Comparison of ENCODE assay signal across 23 cellular contexts in the genomic region with DNA sequence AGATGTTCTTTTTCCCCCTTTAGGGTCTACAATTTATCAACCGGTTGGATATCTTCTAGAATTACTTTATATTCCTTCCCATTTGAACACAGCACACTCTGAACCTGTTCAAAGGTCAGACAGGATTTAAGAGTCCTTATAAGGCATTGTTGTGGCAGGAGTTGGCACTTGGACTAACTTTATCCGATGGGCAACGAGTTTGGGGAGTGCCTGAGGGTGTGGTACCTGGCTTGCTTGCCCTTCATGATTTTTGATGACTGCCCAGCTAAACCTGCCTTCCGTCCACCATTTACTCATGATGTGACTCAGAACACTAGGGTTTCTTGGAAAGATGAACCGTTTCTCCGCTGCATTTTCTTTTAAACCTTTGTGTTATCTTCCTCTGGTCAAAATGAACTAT.
DNase-seq lines count a peak whose midpoint lies in the region; ATAC-seq, FAIRE-seq and TF ChIP-seq lines count a peak whose summit lies in the region.
"Had no signal": no experiment of that assay in that cellular context is flagged by ENCODE, and none has a peak within 500 bp of the region (broad histone marks: within the 10 kb centered on the region; RNA-seq: fewer than 3 reads in every experiment).

No MANE protein-coding gene starts in this region.

- peak; percentile 36 for ATAC-seq in Right ventricle myocardium superior (ENCODE audit: poor library complexity)
- ATAC-seq in heart right ventricle = no peak
- ATAC-seq in HG03378 (IDR thresholded peaks at IDR 0.05; ENCODE audit: unreplicated experiment) = no peak
- ATAC-seq: activated T-cell treated with anti-CD3 and anti-CD28 coated beads, Interleukin-2, amount 50 U/mL, for 72 hours; left lobe of liver had no signal

- H4K20me1 ChIP-seq in keratinocyte (ENCODE audit: control insufficient read depth, extremely low read depth, insufficient read depth, low read length) = no peaks in the 10 kb centered on the region

- no peak overlapping the region for H3K9ac ChIP-seq in keratinocyte (ENCODE audit: control insufficient read depth, extremely low read depth, insufficient read depth, low read length)
- H3K9ac ChIP-seq: parathyroid adenoma had no signal

- no peak overlapping the region for H2AFZ ChIP-seq in keratinocyte (ENCODE audit: control insufficient read depth, low read length)
- H2AFZ ChIP-seq: parathyroid adenoma had no signal

- FAIRE-seq in keratinocyte (lab: Jason Lieb, UNC) = peak; percentile 53

- no peaks in the 10 kb centered on the region for H3K79me2 ChIP-seq in keratinocyte (ENCODE audit: control insufficient read depth, insufficient read depth, low read length)
- H3K79me2 ChIP-seq: parathyroid adenoma had no signal

- intact Hi-C loops in Right ventricle myocardium superior (cut with DNase I) (no loop called here), heart right ventricle (cut with DNase I) (loop anchor here in 1 of 10 donors (2.0 kb wide), 1 partner anchor 28 kb away; no protein-coding TSS in a partner anchor), tibial artery (cut with DNase I; ENCODE audit: low total_unique reads) (loop anchor here (10.0 kb wide), 1 partner anchor 60 kb away; no protein-coding TSS in a partner anchor)

- H3K27ac ChIP-seq in heart right ventricle (no peak overlapping the region), keratinocyte (ENCODE audit: control insufficient read depth, insufficient read depth, low read length) (no peak overlapping the region), tibial artery (peak overlapping the region; percentile 27 to 59), brain microvascular endothelial cell (no peak overlapping the region)
- H3K27ac ChIP-seq: 22Rv1, adrenal gland, dorsolateral prefrontal cortex, parathyroid adenoma, upper lobe of left lung, VCaP had no signal

- DNase-seq in Right ventricle myocardium superior = no peak
- no peak for DNase-seq in heart right ventricle
- DNase-seq in astrocyte of the hippocampus (ENCODE audit: low read depth, low spot score) = peak; percentile 14
- no peak for DNase-seq in keratinocyte (ENCODE audit: low read depth, low spot score)
- peak in 1 of 2 donors; percentile 75 for DNase-seq in tibial artery
- DNase-seq in cerebellar cortex (ENCODE audit: low spot score) = no peak
- no peak for DNase-seq in brain microvascular endothelial cell
- DNase-seq: activated CD4-positive, alpha-beta T cell treated with anti-CD3 and anti-CD28 coated beads, Interleukin-2, amount 10 ng/mL, durations not matched to agents 24 days and 14 days; activated naive CD4-positive, alpha-beta T cell treated with Interleukin-2 at 50 U/mL for 16 hours; activated T-cell treated with anti-CD3 and anti-CD28 coated beads, Interleukin-2, amount 50 U/mL, for 72 hours; adrenal gland; caudate nucleus; CD4-positive, alpha-beta T cell; dorsolateral prefrontal cortex; NCI-H146; NCI-H524 treated with DMSO at 0.1 percent for 48 hours; T-helper 2 cell; upper lobe of left lung had no signal

- dilution Hi-C loops in keratinocyte (cut with MboI; ENCODE audit: extremely low pct_ligation_motif_present, low sequenced_read_pairs) = no loop called here

- H3K9me3 ChIP-seq in heart right ventricle (no peaks in the 10 kb centered on the region), keratinocyte (ENCODE audit: control insufficient read depth, low read depth, low read length) (no peaks in the 10 kb centered on the region), tibial artery (no peaks in the 10 kb centered on the region)
- H3K9me3 ChIP-seq: adrenal gland, upper lobe of left lung had no signal

- H3K4me1 ChIP-seq in heart right ventricle = peaks cover 0 to 7% (median 0%) of the 10 kb centered on the region in 9 donors
- H3K4me1 ChIP-seq in keratinocyte (ENCODE audit: control insufficient read depth, extremely low read depth, insufficient read depth, low read length) = peaks cover 11% of the 10 kb centered on the region
- H3K4me1 ChIP-seq in tibial artery = peaks cover 0 to 58% (median 15%) of the 10 kb centered on the region in 4 donors
- H3K4me1 ChIP-seq: adrenal gland, parathyroid adenoma, upper lobe of left lung had no signal

- H3K27me3 ChIP-seq in heart right ventricle (no peaks in the 10 kb centered on the region), keratinocyte (ENCODE audit: control insufficient read depth, extremely low read depth, insufficient read depth, low read length) (no peaks in the 10 kb centered on the region), tibial artery (no peaks in the 10 kb centered on the region), brain microvascular endothelial cell (replicated peaks) (no peaks in the 10 kb centered on the region)
- H3K27me3 ChIP-seq: adrenal gland, dorsolateral prefrontal cortex, upper lobe of left lung had no signal

- TF ChIP-seq CTCF in heart right ventricle (IDR thresholded peaks at IDR 0.05) (no peak), keratinocyte (optimal IDR thresholded peaks at IDR 0.05 in 1 of 3, IDR thresholded peaks at IDR 0.05 in 1 of 3, conservative IDR thresholded peaks at IDR 0.05 in 1 of 3; ENCODE audit: extremely low read depth in 1 of 3, insufficient read depth in 2 of 3, low read length in 3 of 3) (no peak), tibial artery (IDR thresholded peaks at IDR 0.05) (no peak), brain microvascular endothelial cell (IDR thresholded peaks at IDR 0.05; ENCODE audit: low read depth, low read length, missing control alignments) (no peak)

- H3K4me3 ChIP-seq in heart right ventricle (no peak overlapping the region), keratinocyte (ENCODE audit: control insufficient read depth in 2 of 3, extremely low read depth in 1 of 3, insufficient read depth in 2 of 3, low read depth in 1 of 3, low read length in 3 of 3) (no peak overlapping the region), tibial artery (no peak overlapping the region), brain microvascular endothelial cell (ENCODE audit: low read depth, low read length) (no peak overlapping the region)
- H3K4me3 ChIP-seq: adrenal gland, dorsolateral prefrontal cortex, upper lobe of left lung had no signal

- H3K9me1 ChIP-seq in keratinocyte (ENCODE audit: control insufficient read depth, extremely low read depth, insufficient read depth, low read length) = no peaks in the 10 kb centered on the region

- in situ Hi-C loops in brain microvascular endothelial cell (cut with HindIII; ENCODE audit: low pct_ligation_motif_present, low sequenced_read_pairs) = no loop called here

- H3K36me3 ChIP-seq in heart right ventricle (no peaks in the 10 kb centered on the region), keratinocyte (ENCODE audit: control insufficient read depth in 2 of 2, extremely low read depth in 1 of 2, insufficient read depth in 2 of 2, low read length in 2 of 2) (no peaks in the 10 kb centered on the region), tibial artery (no peaks in the 10 kb centered on the region), brain microvascular endothelial cell (replicated peaks) (no peaks in the 10 kb centered on the region)
- H3K36me3 ChIP-seq: adrenal gland, upper lobe of left lung had no signal

- H3K4me2 ChIP-seq in keratinocyte (ENCODE audit: control insufficient read depth, extremely low read depth, insufficient read depth, low read depth, low read length) = peak overlapping the region; percentile 18

- WGBS in heart right ventricle, 2 donors = 82% methylated on average over 6 of the region's 6 CpGs

Comparison
In these comparisons a context has a peak if more than half of its experiments do, and no peak if none do; other contexts are left out.
1. H3K27ac ChIP-seq: peak in tibial artery (2 of 2); none in heart right ventricle (0 of 10), keratinocyte (single experiment) and brain microvascular endothelial cell (single experiment).